In genomic region chr7:107528461-107528860, GRCh38 we compare ENCODE assay signal across 17 cellular contexts. TPM values are rescaled to one million over a fixed set of nuclear protein-coding genes. Genes with fewer than 3 reads are reported as not detected.
DNase-seq lines count a peak whose midpoint lies in the region; ATAC-seq, FAIRE-seq and TF ChIP-seq lines count a peak whose summit lies in the region.
"Had no signal": no experiment of that assay in that cellular context is flagged by ENCODE, and none has a peak within 500 bp of the region (broad histone marks: within the 10 kb centered on the region; RNA-seq: fewer than 3 reads in every experiment).

No MANE protein-coding gene starts in this region.

- no peak overlapping the region for H3K4me3 ChIP-seq in mesendoderm (ENCODE audit: low read length)
- H3K4me3 ChIP-seq in pancreas, result no peak overlapping the region
- H3K4me3 ChIP-seq: mucosa of descending colon had no signal

- H3K27me3 ChIP-seq in mesendoderm (ENCODE audit: insufficient read depth, low read length, poor library complexity) (no peaks in the 10 kb centered on the region), pancreas (no peaks in the 10 kb centered on the region)

- no peak overlapping the region for H3K9ac ChIP-seq in mesendoderm (ENCODE audit: low read length)

- no peak overlapping the region for H3K23ac ChIP-seq in mesendoderm (ENCODE audit: low read length)

- no peak overlapping the region for H4K5ac ChIP-seq in mesendoderm (ENCODE audit: low read length)

- H3K9me3 ChIP-seq in pancreas, result no peaks in the 10 kb centered on the region
- H3K9me3 ChIP-seq: mucosa of descending colon had no signal

- intact Hi-C loops in pancreas (cut with DNase I), result no loop called here

- DNase-seq in COLO829 (ENCODE audit: low spot score), result peak; percentile 36
- peak; percentile 23 for DNase-seq in RKO (ENCODE audit: low spot score)
- peak; percentile 40 for DNase-seq in dermis blood vessel endothelial cell
- peak; percentile 67 for DNase-seq in mesendoderm
- no peak for DNase-seq in pancreas
- DNase-seq in inferior parietal cortex (ENCODE audit: extremely low spot score), result no peak
- no peak for DNase-seq in NCI-H1694 (lab: John Stamatoyannopoulos, UW)
- DNase-seq: activated CD4-positive, alpha-beta T cell treated with anti-CD3 and anti-CD28 coated beads, Interleukin-2, amount 50 U/mL, for 48 hours; mucosa of descending colon; NCI-H1105; NCI-H510A; stimulated activated CD4-positive, alpha-beta T cell treated with anti-CD3 and anti-CD28 coated beads, Interleukin-1b, Interleukin-23, amount 100 ng/mL, for 48 hours; T-helper 9 cell had no signal

- H2BK5ac ChIP-seq in mesendoderm (ENCODE audit: low read length), result no peak overlapping the region

- ATAC-seq in HG03039 (IDR thresholded peaks at IDR 0.05; ENCODE audit: unreplicated experiment), result no peak
- ATAC-seq in pancreas, result no peak
- ATAC-seq: activated T-helper 17 cell treated with anti-CD3 and anti-CD28 coated beads, Interleukin-2, amount 50 U/mL, for 72 hours; mucosa of descending colon had no signal

- H3K79me1 ChIP-seq in mesendoderm (ENCODE audit: low read length), result no peaks in the 10 kb centered on the region

- H3K4ac ChIP-seq in mesendoderm (ENCODE audit: low read depth, low read length), result no peak overlapping the region

- H4K8ac ChIP-seq in mesendoderm (ENCODE audit: low read depth, low read length), result no peak overlapping the region

- no peak overlapping the region for H3K27ac ChIP-seq in mesendoderm (ENCODE audit: low read depth, low read length)
- H3K27ac ChIP-seq in pancreas, result no peak overlapping the region
- H3K27ac ChIP-seq: epithelial cell of prostate had no signal

- no peak for FAIRE-seq in pancreas (lab: Jason Lieb, UNC)
- FAIRE-seq: RCC 7860 had no signal

- H3K36me3 ChIP-seq in mesendoderm (ENCODE audit: control insufficient read depth, insufficient read depth, low read length), result no peaks in the 10 kb centered on the region
- H3K36me3 ChIP-seq in pancreas, result peaks cover 0 to 14% (median 0%) of the 10 kb centered on the region in 3 donors

- no peak overlapping the region for H3K4me2 ChIP-seq in mesendoderm (ENCODE audit: low read length)

- no peak overlapping the region for H2AK5ac ChIP-seq in mesendoderm (ENCODE audit: low read length)

- no peaks in the 10 kb centered on the region for H3K4me1 ChIP-seq in mesendoderm (ENCODE audit: control insufficient read depth, low read depth, low read length)
- H3K4me1 ChIP-seq in pancreas, result peaks cover 0 to 3% (median 0%) of the 10 kb centered on the region in 3 donors

- no peak overlapping the region for H2BK120ac ChIP-seq in mesendoderm (ENCODE audit: low read depth, low read length)

- H2BK15ac ChIP-seq in mesendoderm (replicated peaks; ENCODE audit: low read depth), result no peak overlapping the region

- no peaks in the 10 kb centered on the region for H3K79me2 ChIP-seq in mesendoderm (ENCODE audit: control insufficient read depth, insufficient read depth, low read length)

- H3K56ac ChIP-seq in mesendoderm (ENCODE audit: low read length), result no peak overlapping the region

- TF ChIP-seq CTCF in pancreas (IDR thresholded peaks at IDR 0.05), result no peak

- H3K18ac ChIP-seq in mesendoderm (ENCODE audit: low read length), result no peak overlapping the region

RNA-seq across cellular contexts. Expression of gene COG5, which starts 35.3 kb away (rescaled TPM):
- 34.7 and 59.9 TPM in 2 replicates for total RNA-seq in dermis blood vessel endothelial cell
- 9.2 TPM for polyA plus RNA-seq in mesendoderm (2013, experiment 1 of 2)
- polyA plus RNA-seq in mesendoderm (2013, experiment 2 of 2), result 8.6 TPM
- total RNA-seq in pancreas, result 10 to 100 TPM; 25.2 to 34.7 (median 26.8) TPM
- polyA plus RNA-seq in pancreas, result 1 to 10 TPM; 4.1 to 6.6 TPM

RNA-seq across cellular contexts. Expression of gene DUS4L, which starts 35.3 kb away (rescaled TPM):
- total RNA-seq in dermis blood vessel endothelial cell, result 4.9 and 6.1 TPM in 2 replicates
- polyA plus RNA-seq in mesendoderm (2013, experiment 1 of 2), result 8.7 TPM
- 8.0 TPM for polyA plus RNA-seq in mesendoderm (2013, experiment 2 of 2)
- 1 to 10 TPM; 2.1 to 3.5 (median 2.6) TPM for total RNA-seq in pancreas
- 1 to 10 TPM; 1.5 to 5.0 TPM for polyA plus RNA-seq in pancreas

RNA-seq across cellular contexts. Expression of gene BCAP29, which starts 51.6 kb away (rescaled TPM):
- total RNA-seq in dermis blood vessel endothelial cell (98.2 and 109 TPM in 2 replicates), pancreas (10 to 100 TPM; 15.3 to 27.6 (median 20.3) TPM)
- 17.9 TPM for polyA plus RNA-seq in mesendoderm (2013, experiment 1 of 2)
- 17.8 TPM for polyA plus RNA-seq in mesendoderm (2013, experiment 2 of 2)
- polyA plus RNA-seq in pancreas, result 10 to 100 TPM; 15.2 to 18.9 TPM

RNA-seq across cellular contexts. Expression of gene GPR22, which starts 58.6 kb away (rescaled TPM):
- total RNA-seq in dermis blood vessel endothelial cell (0.17 TPM in 1 of 2 replicates, not detected in the other), pancreas (not detected)
- polyA plus RNA-seq in mesendoderm (2013, experiment 1 of 2), result not detected
- polyA plus RNA-seq in mesendoderm (2013, experiment 2 of 2), result not detected
- polyA plus RNA-seq in pancreas, result under 1 TPM in 1 of 2 donors, not detected in 1; 0.12 TPM
- total RNA-seq: activated T-helper 17 cell treated with anti-CD3 and anti-CD28 coated beads, Interleukin-2, amount 50 U/mL, for 72 hours had no signal

Comparison
In these comparisons a context has a peak if more than half of its experiments do, and no peak if none do; other contexts are left out.
1. DNase-seq: peak in COLO829 (single experiment), RKO (single experiment), dermis blood vessel endothelial cell (single experiment) and mesendoderm (single experiment); none in pancreas (0 of 6), inferior parietal cortex (single experiment) and NCI-H1694 (single experiment).